In genomic region chr4:190180947-190181346, GRCh38 we compare ENCODE assay signal across 12 cellular contexts. TPM values are rescaled to one million over a fixed set of nuclear protein-coding genes. Genes with fewer than 3 reads are reported as not detected.
A peak's percentile ranks its signal among the peaks of the same experiment; 100 is the strongest.
DNase-seq lines count a peak whose midpoint lies in the region; ATAC-seq and TF ChIP-seq lines count a peak whose summit lies in the region.
"Not testable (repeated sequence)": the region's sequence is repeated elsewhere in the genome, so short reads cannot be mapped to it uniquely, and the experiment has no call there.
"Had no signal": no experiment of that assay in that cellular context is flagged by ENCODE, and none has a peak within 500 bp of the region (broad histone marks: within the 10 kb centered on the region; RNA-seq: fewer than 3 reads in every experiment).

No MANE protein-coding gene starts in this region.

- peaks cover 5 to 13% of the 10 kb centered on the region in 2 donors for H3K9me3 Mint-ChIP-seq in stimulated activated naive CD8-positive, alpha-beta T cell treated with anti-CD3 and anti-CD28 coated beads, Interleukin-15, amount 100 ng/mL, for 72 hours

- H3K4me3 Mint-ChIP-seq in stimulated activated naive CD8-positive, alpha-beta T cell treated with anti-CD3 and anti-CD28 coated beads, Interleukin-15, amount 100 ng/mL, for 72 hours = not testable (repeated sequence)

- not testable (repeated sequence) for H3K36me3 ChIP-seq in lower lobe of right lung; psoas muscle (ENCODE audit: insufficient read depth in 1 of 2, low read depth in 1 of 2)

- ATAC-seq in SK-N-SH treated with all-trans-retinoic acid at 6 μM for 48 hours = 0 out of 3 replicates have a peak, but pooled peaks have one; percentile 15
- ATAC-seq in esophagus mucosa = peak; percentile 39
- ATAC-seq in right cardiac atrium = peak; percentile 34 to 37
- ATAC-seq in lower lobe of right lung = peak; percentile 31 to 35
- ATAC-seq in psoas muscle = peak in 3 of 4 donors; percentile 35 to 43 (median 41)
- ATAC-seq in stimulated activated naive CD8-positive, alpha-beta T cell treated with anti-CD3 and anti-CD28 coated beads, Interleukin-15, amount 100 ng/mL, for 72 hours = peak; percentile 29

- DNase-seq in right cardiac atrium; lower lobe of right lung; psoas muscle; stimulated activated naive CD8-positive, alpha-beta T cell treated with anti-CD3 and anti-CD28 coated beads, Interleukin-15, amount 100 ng/mL, for 72 hours: not testable (repeated sequence)

- H3K4me3 ChIP-seq in right cardiac atrium (ENCODE audit: low read length); lower lobe of right lung; psoas muscle: not testable (repeated sequence)

- H3K27me3 Mint-ChIP-seq in stimulated activated naive CD8-positive, alpha-beta T cell treated with anti-CD3 and anti-CD28 coated beads, Interleukin-15, amount 100 ng/mL, for 72 hours = not testable (repeated sequence)

- not testable (repeated sequence) for H3K27ac Mint-ChIP-seq in stimulated activated naive CD8-positive, alpha-beta T cell treated with anti-CD3 and anti-CD28 coated beads, Interleukin-15, amount 100 ng/mL, for 72 hours

- H3K27ac ChIP-seq in right cardiac atrium (ENCODE audit: low read length); lower lobe of right lung; psoas muscle: not testable (repeated sequence)

- not testable (repeated sequence) for H3K9me3 ChIP-seq in right cardiac atrium (ENCODE audit: control insufficient read depth, low read length); lower lobe of right lung; psoas muscle

- 21% methylated on average over 1 of the region's 1 CpG for WGBS in right cardiac atrium
- WGBS in psoas muscle, 3 donors = 9 to 40% (median 27%) methylated on average over 1 of the region's 1 CpG

- intact Hi-C loops in right cardiac atrium (cut with DNase I); lower lobe of right lung (cut with DNase I); psoas muscle (cut with DNase I): not testable (repeated sequence)

- not testable (repeated sequence) for H3K4me1 ChIP-seq in right cardiac atrium (ENCODE audit: control insufficient read depth, insufficient read depth, low read length); lower lobe of right lung; psoas muscle

- not testable (repeated sequence) for H3K4me1 Mint-ChIP-seq in stimulated activated naive CD8-positive, alpha-beta T cell treated with anti-CD3 and anti-CD28 coated beads, Interleukin-15, amount 100 ng/mL, for 72 hours

- not testable (repeated sequence) for H3K27me3 ChIP-seq in right cardiac atrium (ENCODE audit: control insufficient read depth, insufficient read depth); lower lobe of right lung (ENCODE audit: low read depth); psoas muscle (ENCODE audit: insufficient read depth in 3 of 3, low read length in 2 of 3)

- not testable (repeated sequence) for TF ChIP-seq CTCF in lower lobe of right lung (IDR thresholded peaks at IDR 0.05); psoas muscle (IDR thresholded peaks at IDR 0.05)

RNA-seq across cellular contexts. Expression of gene DUX4, which starts 7.4 kb away (rescaled TPM):
- total RNA-seq in esophagus mucosa (0.56 TPM), right cardiac atrium (not detected), lower lobe of right lung (not detected), psoas muscle (not detected)
- polyA plus RNA-seq in right cardiac atrium (not detected), psoas muscle (not detected)
- total RNA-seq: CD4-positive, CD25-positive, alpha-beta regulatory T cell; CD8-positive, alpha-beta memory T cell; G401; GM12878; GM23248; H4 had no signal
- polyA plus RNA-seq: CD4-positive, CD25-positive, alpha-beta regulatory T cell; CD8-positive, alpha-beta memory T cell; GM12878; GM23248 had no signal
